Comparison of ENCODE assay signal across 8 cellular contexts in the genomic region with DNA sequence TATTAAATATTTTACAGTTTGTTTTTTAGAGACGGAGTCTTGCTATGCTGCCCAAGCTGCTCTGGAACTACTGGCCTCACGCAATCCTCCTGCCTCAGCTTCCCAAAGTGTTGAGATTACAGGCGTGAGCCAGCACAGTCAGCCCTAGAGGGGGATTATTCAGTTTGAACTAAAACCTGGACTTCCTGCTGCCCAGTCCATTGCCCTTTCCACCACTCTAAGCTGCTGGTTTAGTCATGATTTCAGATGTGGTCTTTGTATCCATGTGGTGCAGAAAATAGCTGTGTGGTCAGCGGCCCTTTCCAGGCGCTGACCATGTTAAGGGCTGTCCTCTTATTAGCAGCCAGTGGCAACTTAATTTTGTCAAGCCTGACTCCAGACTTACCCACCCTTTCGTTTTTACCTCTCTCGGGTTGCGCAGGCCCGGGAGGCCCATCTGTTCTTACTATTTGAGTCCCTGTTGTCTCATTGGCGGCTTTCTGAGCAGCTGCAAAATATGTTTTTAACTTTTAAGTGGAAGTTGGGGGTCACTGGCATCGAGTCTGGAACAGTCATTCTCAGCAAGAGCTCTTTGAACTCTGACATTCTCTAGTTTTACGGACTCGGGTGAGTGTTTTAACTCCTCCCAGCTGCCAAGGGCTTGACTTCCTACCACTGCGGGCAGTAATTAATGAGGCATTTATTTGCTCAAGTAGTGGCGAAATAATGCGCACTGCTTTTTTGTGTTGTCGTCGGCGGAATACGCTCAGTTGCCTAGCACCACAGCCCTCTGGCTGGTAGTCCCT. TPM values are rescaled to one million over a fixed set of nuclear protein-coding genes. Genes with fewer than 3 reads are reported as not detected.
A peak's percentile ranks its signal among the peaks of the same experiment; 100 is the strongest.
DNase-seq lines count a peak whose midpoint lies in the region; ATAC-seq and TF ChIP-seq lines count a peak whose summit lies in the region.

No MANE protein-coding gene starts in this region.

- H3K9me3 ChIP-seq in SJSA1 (replicated peaks), result no peaks in the 10 kb centered on the region
- no peaks in the 10 kb centered on the region for H3K9me3 ChIP-seq in iPS-15b (ENCODE audit: control insufficient read depth, insufficient read depth, low read length)

- TSS peak; percentile 91 for BruUV-seq in Calu3 (replicated peaks; lab: Mats Ljungman, UMichigan)

- H3K4me3 ChIP-seq in SJSA1, result peak overlapping the region; percentile 92
- peak overlapping the region; percentile 81 for H3K4me3 ChIP-seq in astrocyte of the cerebellum (ENCODE audit: low read depth, low read length)
- peak overlapping the region; percentile 40 for H3K4me3 ChIP-seq in iPS-15b (ENCODE audit: low read depth, low read length)
- H3K4me3 ChIP-seq in skin epidermis, result peak overlapping the region; percentile 60 to 81 (median 75)

- intact Hi-C loops in Calu3 (cut with micrococcal nuclease; ENCODE audit: unreplicated experiment), result no loop called here

- no peaks in the 10 kb centered on the region for H3K27me3 Mint-ChIP-seq in Calu3 (ENCODE audit: unreplicated experiment)

- peaks cover 2% of the 10 kb centered on the region for H3K9me3 Mint-ChIP-seq in Calu3 (ENCODE audit: low read depth, unreplicated experiment)

- DNase-seq in Calu3 (no peak), HS-27A (ENCODE audit: low read depth) (peak; percentile 7), SJSA1 (ENCODE audit: low read depth in 1 of 2, low spot score in 2 of 2) (peak in 1 of 2 experiments; percentile 6), astrocyte of the cerebellum (ENCODE audit: low read depth) (peak; percentile 20), NCI-H526 treated with DMSO at 0.1 percent for 48 hours (lab: John Stamatoyannopoulos, UW) (no peak)

- CTCF ChIA-PET in Calu3 (lab: Charles Lee), result interaction anchor here (1.0 kb wide), 1 partner anchor 43 kb away, joined by 3 read pairs; no protein-coding TSS in a partner anchor

- H3K27ac Mint-ChIP-seq in Calu3 (ENCODE audit: unreplicated experiment), result peak overlapping the region; percentile 77

- H3K27ac ChIP-seq in SJSA1 (peak overlapping the region; percentile 90), skin epidermis (peak overlapping the region; percentile 67 to 97 (median 92))

- in situ Hi-C loops in astrocyte of the cerebellum (cut with HindIII; ENCODE audit: low sequenced_read_pairs), result no loop called here

- H3K27me3 ChIP-seq in SJSA1 (replicated peaks) (no peaks in the 10 kb centered on the region), iPS-15b (ENCODE audit: control insufficient read depth, insufficient read depth, low read length) (no peaks in the 10 kb centered on the region)

- H3K36me3 Mint-ChIP-seq in Calu3 (ENCODE audit: insufficient read depth, unreplicated experiment), result peaks cover 14% of the 10 kb centered on the region

- H3K4me1 Mint-ChIP-seq in Calu3 (ENCODE audit: low read depth, unreplicated experiment), result peaks cover 10% of the 10 kb centered on the region

- peaks cover 4% of the 10 kb centered on the region; the same call in 1 of the 2 replicates for H3K36me3 ChIP-seq in SJSA1
- H3K36me3 ChIP-seq in iPS-15b (ENCODE audit: control insufficient read depth, insufficient read depth, low read length), result no peaks in the 10 kb centered on the region

- H3K4me1 ChIP-seq in SJSA1 (replicated peaks) (peaks cover 8% of the 10 kb centered on the region), iPS-15b (ENCODE audit: control insufficient read depth, insufficient read depth, low read length) (no peaks in the 10 kb centered on the region)

- TF ChIP-seq CTCF in Calu3 (IDR thresholded peaks at IDR 0.05; ENCODE audit: unreplicated experiment) (no peak), astrocyte of the cerebellum (IDR thresholded peaks at IDR 0.05; ENCODE audit: low read depth, low read length, missing control alignments) (no peak)

- peak overlapping the region; percentile 72 for H3K9ac ChIP-seq in iPS-15b (ENCODE audit: low read depth, low read length)

- peak overlapping the region; percentile 87 for H3K4me3 Mint-ChIP-seq in Calu3 (ENCODE audit: low read depth, unreplicated experiment)

- peak; percentile 27 for ATAC-seq in GM21360 (IDR thresholded peaks at IDR 0.05; ENCODE audit: unreplicated experiment)

RNA-seq across cellular contexts. Expression of a gene that starts 0.8 kb away (rescaled TPM):
- total RNA-seq in Calu3 (2022), result 63.1 and 67.2 TPM in 2 replicates
- 40.8 and 45.3 TPM in 2 replicates for total RNA-seq in SJSA1 (2014; rRNA removed; shearing (Covaris generic))

Comparison
In these comparisons a context has a peak if more than half of its experiments do, and no peak if none do; other contexts are left out.
1. DNase-seq: peak in HS-27A (single experiment) and astrocyte of the cerebellum (single experiment); none in Calu3 (single experiment) and NCI-H526 treated with DMSO at 0.1 percent for 48 hours (single experiment).
2. H3K4me3 ChIP-seq: peak in every context shown above with its lines; median percentile 92 in SJSA1; 81 in astrocyte of the cerebellum; 75 in skin epidermis; 40 in iPS-15b.